17 cellular contexts compared by ENCODE assay signal in genomic region chr22:43714104-43714503, GRCh38.
"Had no signal": no experiment of that assay in that cellular context is flagged by ENCODE, and none has a peak within 500 bp of the region (broad histone marks: within the 10 kb centered on the region; RNA-seq: fewer than 3 reads in every experiment).

No MANE protein-coding gene starts in this region.

- H3K27ac ChIP-seq: stomach, suprapubic skin, testis, thoracic aorta, thyroid gland, tibial artery, tibial nerve, transverse colon, upper lobe of left lung, upper lobe of right lung, uterus, vagina had no signal

- H3K9me3 ChIP-seq: stomach, suprapubic skin, testis, thoracic aorta, thyroid gland, tibial artery, tibial nerve, transverse colon, upper lobe of left lung, upper lobe of right lung, uterus, vagina had no signal

- H3K36me3 ChIP-seq: suprapubic skin, thoracic aorta, thyroid gland, tibial artery, transverse colon, upper lobe of right lung, uterus, vagina had no signal

- ATAC-seq: stimulated activated effector memory CD8-positive, alpha-beta T cell treated with anti-CD3 and anti-CD28 coated beads, Interleukin-12 subunit alpha, Interleukin-12 subunit beta, amount 100 ng/mL, for 72 hours; stimulated activated memory B cell treated with anti-CD40 and anti-IgM and Interleukin-4, amounts not matched to agents 10 μg/mL and 1 μg/mL and 100 μg/mL, for 72 hours; stimulated activated naive B cell treated with anti-CD40 and anti-IgM and Interleukin-4, amounts not matched to agents 10 μg/mL and 1 μg/mL and 100 μg/mL, for 72 hours; stimulated activated naive CD8-positive, alpha-beta T cell treated with anti-CD3 and anti-CD28 coated beads, Interleukin-15, amount 100 ng/mL, for 72 hours; stimulated activated naive CD8-positive, alpha-beta T cell treated with anti-CD3 and anti-CD28 coated beads, Interleukin-15, Interleukin-2, amounts not matched to agents 100 U/mL and 50 U/mL, for 24 hours; upper lobe of right lung had no signal

- H3K4me1 ChIP-seq: stomach, suprapubic skin, testis, thyroid gland, tibial artery, tibial nerve, transverse colon, upper lobe of left lung, upper lobe of right lung, uterus, vagina had no signal

- H3K4me3 ChIP-seq: stomach, suprapubic skin, testis, thoracic aorta, thyroid gland, tibial artery, tibial nerve, transverse colon, upper lobe of left lung, upper lobe of right lung, uterus, vagina had no signal
